ENCODE assay signal across 1 cellular context in genomic region chr9:129640871-129641750, GRCh38.
TF ChIP-seq lines count a peak whose summit lies in the region.

No MANE protein-coding gene starts in this region.

TF ChIP-seq in H1, 55 proteins besides CTCF, POLR2A, EP300 and RAD21:
- TF ChIP-seq CHD7 (IDR thresholded peaks at IDR 0.05; ENCODE audit: insufficient replicate concordance, low read length) (no peak), POLR2AphosphoS5 (IDR thresholded peaks at IDR 0.05; ENCODE audit: low read depth, low read length) (no peak), TCF12 (IDR thresholded peaks at IDR 0.05; ENCODE audit: low read depth, low read length) (no peak), TAF7 (optimal IDR thresholded peaks at IDR 0.05; ENCODE audit: borderline replicate concordance, low read depth, low read length) (no peak), BRCA1 (IDR thresholded peaks at IDR 0.05; ENCODE audit: low read depth, low read length) (no peak), POU5F1 (IDR thresholded peaks at IDR 0.05; ENCODE audit: low read depth, low read length) (no peak), MAX (IDR thresholded peaks at IDR 0.05) (no peak), EGR1 (IDR thresholded peaks at IDR 0.05; ENCODE audit: borderline replicate concordance, low read depth, low read length) (no peak), KDM4A (IDR thresholded peaks at IDR 0.05; ENCODE audit: low read depth, low read length, severe bottlenecking) (no peak), KDM5A (IDR thresholded peaks at IDR 0.05; ENCODE audit: low read length) (no peak), CHD2 (IDR thresholded peaks at IDR 0.05; ENCODE audit: low read length) (no peak)
